In genomic region chr10:34316154-34316553, GRCh38 we compare ENCODE assay signal across 32 cellular contexts.
"Had no signal": no experiment of that assay in that cellular context is flagged by ENCODE, and none has a peak within 500 bp of the region (broad histone marks: within the 10 kb centered on the region; RNA-seq: fewer than 3 reads in every experiment).

No MANE protein-coding gene starts in this region.

- H3K27me3 Mint-ChIP-seq: activated B cell treated with CpG ODN at 0.5 μM for 24 hours; activated CD4-positive, alpha-beta memory T cell treated with anti-CD3 and anti-CD28 coated beads for 36 hours; activated CD4-positive, alpha-beta T cell treated with anti-CD3 and anti-CD28 coated beads, Interleukin-2, amount 10 ng/mL, durations not matched to agents 24 days and 14 days; activated CD8-positive, alpha-beta T cell treated with anti-CD3 and anti-CD28 coated beads for 36 hours; activated naive CD4-positive, alpha-beta T cell treated with anti-CD3 and anti-CD28 coated beads, Interleukin-2, amount 10 ng/mL, durations not matched to agents 7 days and 5 days; activated naive CD4-positive, alpha-beta T cell treated with anti-CD3 and anti-CD28 coated beads, Interleukin-2, amount 50 U/mL, for 24 hours; activated naive CD8-positive, alpha-beta T cell; activated naive CD8-positive, alpha-beta T cell treated with anti-CD3 and anti-CD28 coated beads, Interleukin-2, amount 10 ng/mL, durations not matched to agents 7 days and 5 days; activated naive CD8-positive, alpha-beta T cell treated with anti-CD3 and anti-CD28 coated beads, Interleukin-2, amount 50 U/mL, for 24 hours; central memory CD8-positive, alpha-beta T cell had no signal

- H3K27ac Mint-ChIP-seq: activated B cell treated with CpG ODN at 0.5 μM for 24 hours; activated CD4-positive, alpha-beta memory T cell treated with anti-CD3 and anti-CD28 coated beads for 36 hours; activated CD4-positive, alpha-beta T cell treated with anti-CD3 and anti-CD28 coated beads, Interleukin-2, amount 10 ng/mL, durations not matched to agents 24 days and 14 days; activated CD8-positive, alpha-beta T cell treated with anti-CD3 and anti-CD28 coated beads for 36 hours; activated naive CD4-positive, alpha-beta T cell treated with anti-CD3 and anti-CD28 coated beads, Interleukin-2, amount 10 ng/mL, durations not matched to agents 7 days and 5 days; activated naive CD4-positive, alpha-beta T cell treated with anti-CD3 and anti-CD28 coated beads, Interleukin-2, amount 50 U/mL, for 24 hours; activated naive CD8-positive, alpha-beta T cell; activated naive CD8-positive, alpha-beta T cell treated with anti-CD3 and anti-CD28 coated beads, Interleukin-2, amount 10 ng/mL, durations not matched to agents 7 days and 5 days; activated naive CD8-positive, alpha-beta T cell treated with anti-CD3 and anti-CD28 coated beads, Interleukin-2, amount 50 U/mL, for 24 hours; activated T-helper 2 cell treated with anti-CD3 and anti-CD28 coated beads, Interferon-gamma antibody, Interleukin-2, Interleukin-4, amounts not matched to agents 10 μg/mL and 5 μg/mL and 100 μg/mL, durations not matched to agents 14 hours and 24 hours and 36 hours; T-helper 1 cell treated with Interleukin-12 subunit alpha and Interleukin-12 subunit beta and Interleukin-4 antibody, amounts not matched to agents 30 μg/mL and 1 μg/mL, for 36 hours; T-helper 2 cell treated with Interferon-gamma antibody and Interleukin-4, amounts not matched to agents 5 μg/mL and 100 μg/mL, for 36 hours had no signal

- ATAC-seq: activated CD8-positive, alpha-beta T cell treated with anti-CD3 and anti-CD28 coated beads for 36 hours; activated naive CD8-positive, alpha-beta T cell treated with anti-CD3 and anti-CD28 coated beads, Interleukin-2, amount 50 U/mL, for 24 hours; activated T-cell treated with anti-CD3 and anti-CD28 coated beads, Interleukin-2, amount 50 U/mL, for 4 hours had no signal

- DNase-seq: activated B cell treated with CpG ODN at 0.5 μM for 24 hours; activated CD4-positive, alpha-beta memory T cell treated with anti-CD3 and anti-CD28 coated beads for 36 hours; activated CD4-positive, alpha-beta T cell treated with anti-CD3 and anti-CD28 coated beads for 4 hours; activated CD4-positive, alpha-beta T cell treated with anti-CD3 and anti-CD28 coated beads, Interleukin-2, amount 10 ng/mL, durations not matched to agents 24 days and 14 days; activated CD4-positive, alpha-beta T cell treated with anti-CD3 and anti-CD28 coated beads, Interleukin-2, amount 50 U/mL, for 1 hour; activated CD4-positive, alpha-beta T cell treated with anti-CD3 and anti-CD28 coated beads, Interleukin-2, amount 50 U/mL, for 4 hours; activated CD4-positive, CD25-positive, alpha-beta regulatory T cell treated with anti-CD3 and anti-CD28 coated beads, Interleukin-2, amount 50 U/mL, for 72 hours; activated CD8-positive, alpha-beta memory T cell treated with anti-CD3 and anti-CD28 coated beads, Interleukin-2, amount 50 U/mL, for 4 hours; activated CD8-positive, alpha-beta T cell treated with anti-CD3 and anti-CD28 coated beads for 36 hours; activated effector memory CD4-positive, alpha-beta T cell treated with Interleukin-2 at 50 U/mL for 16 hours; activated gamma-delta T cell; activated naive CD4-positive, alpha-beta T cell treated with anti-CD3 and anti-CD28 coated beads, Interleukin-2, amount 10 ng/mL, durations not matched to agents 7 days and 5 days; activated naive CD4-positive, alpha-beta T cell treated with Interleukin-2 at 50 U/mL for 16 hours; activated naive CD8-positive, alpha-beta T cell treated with anti-CD3 and anti-CD28 coated beads, Interleukin-2, amount 10 ng/mL, durations not matched to agents 7 days and 5 days; activated naive CD8-positive, alpha-beta T cell treated with anti-CD3 and anti-CD28 coated beads, Interleukin-2, amount 50 U/mL, for 24 hours; activated T-cell treated with anti-CD3 and anti-CD28 coated beads for 4 hours; activated T-cell treated with anti-CD3 and anti-CD28 coated beads, Interleukin-2, amount 50 U/mL, for 1 hour; activated T-cell treated with anti-CD3 and anti-CD28 coated beads, Interleukin-2, amount 50 U/mL, for 4 hours; amygdala; anterior cingulate cortex; caudate nucleus; cerebellar nuclear complex; T-helper 1 cell; T-helper 2 cell; T-helper 9 cell had no signal

- H3K4me3 Mint-ChIP-seq: activated B cell treated with CpG ODN at 0.5 μM for 24 hours; activated CD4-positive, alpha-beta memory T cell treated with anti-CD3 and anti-CD28 coated beads for 36 hours; activated CD4-positive, alpha-beta T cell treated with anti-CD3 and anti-CD28 coated beads, Interleukin-2, amount 10 ng/mL, durations not matched to agents 24 days and 14 days; activated CD8-positive, alpha-beta T cell treated with anti-CD3 and anti-CD28 coated beads for 36 hours; activated naive CD4-positive, alpha-beta T cell treated with anti-CD3 and anti-CD28 coated beads, Interleukin-2, amount 10 ng/mL, durations not matched to agents 7 days and 5 days; activated naive CD4-positive, alpha-beta T cell treated with anti-CD3 and anti-CD28 coated beads, Interleukin-2, amount 50 U/mL, for 24 hours; activated naive CD8-positive, alpha-beta T cell; activated naive CD8-positive, alpha-beta T cell treated with anti-CD3 and anti-CD28 coated beads, Interleukin-2, amount 10 ng/mL, durations not matched to agents 7 days and 5 days; activated naive CD8-positive, alpha-beta T cell treated with anti-CD3 and anti-CD28 coated beads, Interleukin-2, amount 50 U/mL, for 24 hours; activated T-cell treated with anti-CD3 and anti-CD28 coated beads, Interleukin-2, amount 50 U/mL, for 4 hours; brain; central memory CD8-positive, alpha-beta T cell; T-helper 1 cell treated with Interleukin-12 subunit alpha and Interleukin-12 subunit beta and Interleukin-4 antibody, amounts not matched to agents 30 μg/mL and 1 μg/mL, for 36 hours; T-helper 2 cell treated with Interferon-gamma antibody and Interleukin-4, amounts not matched to agents 5 μg/mL and 100 μg/mL, for 36 hours had no signal

- H3K4me1 Mint-ChIP-seq: activated B cell treated with CpG ODN at 0.5 μM for 24 hours; central memory CD8-positive, alpha-beta T cell had no signal

- H3K9me3 Mint-ChIP-seq: activated B cell treated with CpG ODN at 0.5 μM for 24 hours; activated CD4-positive, alpha-beta memory T cell treated with anti-CD3 and anti-CD28 coated beads for 36 hours; activated CD4-positive, alpha-beta T cell treated with anti-CD3 and anti-CD28 coated beads, Interleukin-2, amount 10 ng/mL, durations not matched to agents 24 days and 14 days; activated CD8-positive, alpha-beta T cell treated with anti-CD3 and anti-CD28 coated beads for 36 hours; activated naive CD4-positive, alpha-beta T cell treated with anti-CD3 and anti-CD28 coated beads, Interleukin-2, amount 10 ng/mL, durations not matched to agents 7 days and 5 days; activated naive CD4-positive, alpha-beta T cell treated with anti-CD3 and anti-CD28 coated beads, Interleukin-2, amount 50 U/mL, for 24 hours; activated naive CD8-positive, alpha-beta T cell treated with anti-CD3 and anti-CD28 coated beads, Interleukin-2, amount 10 ng/mL, durations not matched to agents 7 days and 5 days; activated naive CD8-positive, alpha-beta T cell treated with anti-CD3 and anti-CD28 coated beads, Interleukin-2, amount 50 U/mL, for 24 hours; activated T-cell treated with anti-CD3 and anti-CD28 coated beads, Interleukin-2, amount 50 U/mL, for 4 hours; activated T-helper 2 cell treated with anti-CD3 and anti-CD28 coated beads, Interferon-gamma antibody, Interleukin-2, Interleukin-4, amounts not matched to agents 10 μg/mL and 5 μg/mL and 100 μg/mL, durations not matched to agents 14 hours and 24 hours and 36 hours; brain; central memory CD8-positive, alpha-beta T cell; T-helper 1 cell treated with Interleukin-12 subunit alpha and Interleukin-12 subunit beta and Interleukin-4 antibody, amounts not matched to agents 30 μg/mL and 1 μg/mL, for 36 hours; T-helper 2 cell treated with Interferon-gamma antibody and Interleukin-4, amounts not matched to agents 5 μg/mL and 100 μg/mL, for 36 hours had no signal

- H3K36me3 Mint-ChIP-seq: activated CD4-positive, alpha-beta memory T cell treated with anti-CD3 and anti-CD28 coated beads for 36 hours; activated naive CD4-positive, alpha-beta T cell treated with anti-CD3 and anti-CD28 coated beads, Interleukin-2, amount 10 ng/mL, durations not matched to agents 7 days and 5 days; activated naive CD4-positive, alpha-beta T cell treated with anti-CD3 and anti-CD28 coated beads, Interleukin-2, amount 50 U/mL, for 24 hours; activated naive CD8-positive, alpha-beta T cell had no signal
